10 cellular contexts compared by ENCODE assay signal in the genomic region with DNA sequence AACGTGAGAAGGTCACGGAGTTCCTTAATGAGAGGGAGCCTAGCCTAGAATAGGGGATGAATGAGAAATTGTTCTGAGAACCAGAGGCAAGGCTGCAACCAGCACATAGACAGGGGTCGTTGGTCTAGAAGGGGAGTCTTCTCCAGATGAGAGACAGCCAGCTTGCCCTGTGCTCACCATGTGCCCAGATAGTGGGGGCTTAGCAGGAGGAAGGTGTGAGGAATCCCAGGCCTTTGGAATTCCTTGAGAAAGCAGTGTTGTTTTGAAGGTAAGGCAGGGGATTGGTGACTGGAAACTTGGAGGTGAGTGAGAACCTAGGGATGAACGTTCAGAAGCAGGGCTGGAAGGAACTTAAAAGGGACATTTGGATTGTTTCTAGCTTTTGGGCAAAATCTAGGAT. TPM values are rescaled to one million over a fixed set of nuclear protein-coding genes. Genes with fewer than 3 reads are reported as not detected.
A peak's percentile ranks its signal among the peaks of the same experiment; 100 is the strongest.
DNase-seq lines count a peak whose midpoint lies in the region; ATAC-seq, FAIRE-seq and TF ChIP-seq lines count a peak whose summit lies in the region.
"Had no signal": no experiment of that assay in that cellular context is flagged by ENCODE, and none has a peak within 500 bp of the region (broad histone marks: within the 10 kb centered on the region; RNA-seq: fewer than 3 reads in every experiment).

No MANE protein-coding gene starts in this region.

- intact Hi-C loops in Right ventricle myocardium superior (cut with DNase I), result no loop called here
- intact Hi-C loops in vagina (cut with DNase I), result no loop called here

- H2AK5ac ChIP-seq in mesenchymal stem cell (ENCODE audit: low read length, severe bottlenecking), result no peak overlapping the region

- H2BK5ac ChIP-seq in mesenchymal stem cell (ENCODE audit: low read depth, low read length, poor library complexity, severe bottlenecking), result no peak overlapping the region

- H3K9me3 ChIP-seq in right atrium auricular region (no peaks in the 10 kb centered on the region), astrocyte (ENCODE audit: insufficient read depth, low read depth, low read length) (no peaks in the 10 kb centered on the region), mesenchymal stem cell (ENCODE audit: control insufficient read depth, low read length) (no peaks in the 10 kb centered on the region), vagina (no peaks in the 10 kb centered on the region)

- no peak overlapping the region for H2BK120ac ChIP-seq in mesenchymal stem cell (ENCODE audit: low read depth, low read length)

- H3K36me3 Mint-ChIP-seq in astrocyte (ENCODE audit: low read depth, unreplicated experiment), result peaks cover 8% of the 10 kb centered on the region

- 36% methylated on average over 4 of the region's 4 CpGs for WGBS in mesenchymal stem cell

- no peak for DNase-seq in right atrium auricular region (ENCODE audit: low spot score)
- DNase-seq in Right ventricle myocardium superior, result no peak
- no peak for DNase-seq in astrocyte (ENCODE audit: low read depth)
- no peak for DNase-seq in mesenchymal stem cell
- DNase-seq in vagina (ENCODE audit: extremely low spot score in 2 of 2), result no peak
- DNase-seq in NCI-H82 (lab: John Stamatoyannopoulos, UW), result no peak
- DNase-seq in SK-N-DZ (ENCODE audit: low spot score), result no peak
- DNase-seq: SIG-M5 had no signal

- no peak for ATAC-seq in Right ventricle myocardium superior (ENCODE audit: poor library complexity)
- no peak for ATAC-seq in GM19397 (IDR thresholded peaks at IDR 0.05; ENCODE audit: unreplicated experiment)

- no peak overlapping the region for H4K91ac ChIP-seq in mesenchymal stem cell (ENCODE audit: low read length)

- H3K4me2 ChIP-seq in astrocyte (ENCODE audit: low read length), result peak overlapping the region; percentile 53
- H3K4me2 ChIP-seq in mesenchymal stem cell (ENCODE audit: low read length, poor library complexity, severe bottlenecking), result no peak overlapping the region

- no peaks in the 10 kb centered on the region for H3K36me3 ChIP-seq in right atrium auricular region
- H3K36me3 ChIP-seq in astrocyte (ENCODE audit: insufficient read depth, low read length), result peaks cover 2% of the 10 kb centered on the region
- H3K36me3 ChIP-seq in mesenchymal stem cell (ENCODE audit: control insufficient read depth in 1 of 2, insufficient read depth in 2 of 2, low read depth in 1 of 2, low read length in 2 of 2), result peaks cover 0 to 25% of the 10 kb centered on the region in 2 experiments
- peaks cover 0 to 4% of the 10 kb centered on the region in 2 donors for H3K36me3 ChIP-seq in vagina

- H3K4me1 ChIP-seq in right atrium auricular region (peaks cover 0 to 62% of the 10 kb centered on the region in 2 donors), astrocyte (ENCODE audit: insufficient read depth, low read length) (peaks cover 12% of the 10 kb centered on the region), mesenchymal stem cell (ENCODE audit: control insufficient read depth, insufficient read depth, low read depth, low read length) (peaks cover 17% of the 10 kb centered on the region), vagina (peaks cover 61% of the 10 kb centered on the region)

- no peaks in the 10 kb centered on the region for H3K9me3 Mint-ChIP-seq in astrocyte (ENCODE audit: unreplicated experiment)

- no peak for TF ChIP-seq POLR2A in vagina (IDR thresholded peaks at IDR 0.05)

- H2AFZ ChIP-seq in astrocyte (ENCODE audit: low read depth, low read length), result no peak overlapping the region
- no peak overlapping the region for H2AFZ ChIP-seq in mesenchymal stem cell (ENCODE audit: low read depth, low read length)

- H3K27ac ChIP-seq in right atrium auricular region, result peak overlapping the region; percentile 75 to 82
- H3K27ac ChIP-seq in astrocyte (ENCODE audit: low read depth, low read length), result no peak overlapping the region
- no peak overlapping the region for H3K27ac ChIP-seq in mesenchymal stem cell (ENCODE audit: low read length, poor library complexity, severe bottlenecking)
- H3K27ac ChIP-seq in vagina, result peak overlapping the region; percentile 75

- H3K79me1 ChIP-seq in mesenchymal stem cell (replicated peaks; ENCODE audit: low read length, poor library complexity, severe bottlenecking), result peaks cover 47% of the 10 kb centered on the region

- no peak overlapping the region for H3K18ac ChIP-seq in mesenchymal stem cell (ENCODE audit: low read depth in 1 of 2, low read length in 2 of 2)

- H4K8ac ChIP-seq in mesenchymal stem cell (ENCODE audit: low read length), result no peak overlapping the region

- peak overlapping the region in 1 of 2 experiments; percentile 42 for H2BK12ac ChIP-seq in mesenchymal stem cell (ENCODE audit: low read length in 2 of 2)

- TF ChIP-seq CTCF in right atrium auricular region (IDR thresholded peaks at IDR 0.05) (no peak), astrocyte (IDR thresholded peaks at IDR 0.05; ENCODE audit: insufficient read depth, low read depth, low read length) (no peak), vagina (IDR thresholded peaks at IDR 0.05) (no peak)

- no peak for FAIRE-seq in astrocyte (lab: Jason Lieb, UNC)
- FAIRE-seq: islet of Langerhans had no signal

- H3K27me3 ChIP-seq in right atrium auricular region, result no peaks in the 10 kb centered on the region
- no peaks in the 10 kb centered on the region for H3K27me3 ChIP-seq in astrocyte (ENCODE audit: insufficient read depth, low read length)
- H3K27me3 ChIP-seq in mesenchymal stem cell (ENCODE audit: control insufficient read depth in 1 of 2, insufficient read depth in 1 of 2, low read length in 2 of 2), result no peaks in the 10 kb centered on the region
- H3K27me3 ChIP-seq in vagina, result no peaks in the 10 kb centered on the region

- H4K20me1 ChIP-seq in astrocyte (ENCODE audit: insufficient read depth, low read length), result peaks cover 95% of the 10 kb centered on the region

- H3K27me3 Mint-ChIP-seq in astrocyte (ENCODE audit: low read depth, unreplicated experiment), result no peaks in the 10 kb centered on the region

- no peak overlapping the region for H3K23ac ChIP-seq in mesenchymal stem cell (ENCODE audit: low read length in 2 of 2)

- H3K79me2 ChIP-seq in astrocyte (ENCODE audit: insufficient read depth, low read length), result peaks cover 88% of the 10 kb centered on the region

- no peak overlapping the region for H3K14ac ChIP-seq in mesenchymal stem cell (ENCODE audit: low read length in 2 of 2)

- no peak overlapping the region for H3K4ac ChIP-seq in mesenchymal stem cell (ENCODE audit: low read depth in 1 of 2, low read length in 2 of 2)

- peaks cover 34% of the 10 kb centered on the region for H3K4me1 Mint-ChIP-seq in astrocyte (ENCODE audit: low read depth, unreplicated experiment)

- H3K4me3 ChIP-seq in right atrium auricular region (peak overlapping the region in 1 of 2 donors; percentile 39), astrocyte (ENCODE audit: insufficient read depth, low read depth, low read length) (no peak overlapping the region), mesenchymal stem cell (ENCODE audit: insufficient read depth in 1 of 2, low read depth in 1 of 2, low read length in 2 of 2) (no peak overlapping the region), vagina (no peak overlapping the region)

- no peak overlapping the region for H3K9ac ChIP-seq in astrocyte (ENCODE audit: low read length)
- peak overlapping the region; percentile 47 for H3K9ac ChIP-seq in mesenchymal stem cell (ENCODE audit: low read length)

- no peak overlapping the region for H3K27ac Mint-ChIP-seq in astrocyte (ENCODE audit: unreplicated experiment)

- H2BK15ac ChIP-seq in mesenchymal stem cell (ENCODE audit: low read depth, poor library complexity, severe bottlenecking), result no peak overlapping the region

- peak overlapping the region; percentile 29 for H3K4me3 Mint-ChIP-seq in astrocyte (ENCODE audit: unreplicated experiment)

RNA-seq across cellular contexts. Expression of a gene that starts 29.4 kb away (rescaled TPM):
- total RNA-seq in right atrium auricular region, result 1 to 10 TPM in 1 of 2 donors, under 1 TPM in 1; 0.90 to 1.7 TPM
- total RNA-seq in Right ventricle myocardium superior, result 9.9 TPM
- total RNA-seq in astrocyte, result 18.8 and 20.3 TPM in 2 replicates
- 5.2 TPM for polyA plus RNA-seq in mesenchymal stem cell (2013, experiment 1 of 2)
- polyA plus RNA-seq in mesenchymal stem cell (2013, experiment 2 of 2), result 4.7 TPM
- not detected for total RNA-seq in vagina
- polyA plus RNA-seq in SK-N-DZ (2014; cell fraction: cytosol; rRNA removed), result 115 and 123 TPM in 2 replicates
- 163 and 172 TPM in 2 replicates for polyA plus RNA-seq in SK-N-DZ (2014; cell fraction: nucleus; rRNA removed)

RNA-seq across cellular contexts. Expression of a gene that starts 48.7 kb away (rescaled TPM):
- total RNA-seq in right atrium auricular region (10 to 100 TPM; 29.3 to 31.5 TPM), Right ventricle myocardium superior (35.8 TPM), astrocyte (37.2 and 38.1 TPM in 2 replicates), vagina (35.6 TPM)
- polyA plus RNA-seq in mesenchymal stem cell (2013, experiment 1 of 2), result 20.0 TPM
- 19.8 TPM for polyA plus RNA-seq in mesenchymal stem cell (2013, experiment 2 of 2)
- polyA plus RNA-seq in SK-N-DZ (2014; cell fraction: cytosol; rRNA removed), result 15.2 and 15.4 TPM in 2 replicates
- 9.8 and 11.1 TPM in 2 replicates for polyA plus RNA-seq in SK-N-DZ (2014; cell fraction: nucleus; rRNA removed)

RNA-seq across cellular contexts. Expression of a gene that starts 51.2 kb away (rescaled TPM):
- total RNA-seq in right atrium auricular region, result 10 to 100 TPM; 15.4 to 25.5 TPM
- 20.9 TPM for total RNA-seq in Right ventricle myocardium superior
- 21.2 and 23.2 TPM in 2 replicates for total RNA-seq in astrocyte
- polyA plus RNA-seq in mesenchymal stem cell (2013, experiment 1 of 2), result 12.1 TPM
- polyA plus RNA-seq in mesenchymal stem cell (2013, experiment 2 of 2), result 11.4 TPM
- 7.1 TPM for total RNA-seq in vagina
- polyA plus RNA-seq in SK-N-DZ (2014; cell fraction: cytosol; rRNA removed), result 65.1 and 69.4 TPM in 2 replicates
- 88.4 and 112 TPM in 2 replicates for polyA plus RNA-seq in SK-N-DZ (2014; cell fraction: nucleus; rRNA removed)

Comparison
In these comparisons a context has a peak if more than half of its experiments do, and no peak if none do; other contexts are left out.
1. H3K27ac ChIP-seq: peak in right atrium auricular region (2 of 2) and vagina (single experiment); none in astrocyte (single experiment) and mesenchymal stem cell (single experiment).